9 cellular contexts compared by ENCODE assay signal in genomic region chr12:32051511-32052299, GRCh38. TPM values are rescaled to one million over a fixed set of nuclear protein-coding genes. Genes with fewer than 3 reads are reported as not detected.
DNase-seq lines count a peak whose midpoint lies in the region; ATAC-seq and TF ChIP-seq lines count a peak whose summit lies in the region.
"Had no signal": no experiment of that assay in that cellular context is flagged by ENCODE, and none has a peak within 500 bp of the region (broad histone marks: within the 10 kb centered on the region; RNA-seq: fewer than 3 reads in every experiment).

No MANE protein-coding gene starts in this region.

- no peak for TF ChIP-seq CTCF in lung (IDR thresholded peaks at IDR 0.05; ENCODE audit: control extremely low read depth, extremely low read depth)

- H3K36me3 ChIP-seq in adipocyte (ENCODE audit: control insufficient read depth, insufficient read depth, low read length, severe bottlenecking) (no peaks in the 10 kb centered on the region), lung (ENCODE audit: control insufficient read depth in 2 of 2, insufficient read depth in 2 of 2, low read length in 2 of 2) (no peaks in the 10 kb centered on the region)

- H3K4me1 ChIP-seq in adipocyte (ENCODE audit: control insufficient read depth, insufficient read depth, low read length) (peaks cover 4% of the 10 kb centered on the region), lung (ENCODE audit: control insufficient read depth in 2 of 2, insufficient read depth in 2 of 2, low read length in 2 of 2) (peaks cover 0 to 2% of the 10 kb centered on the region in 2 donors)

- no peak overlapping the region for H3K4me3 ChIP-seq in adipocyte (ENCODE audit: low read length)
- no peak overlapping the region for H3K4me3 ChIP-seq in lung

- peak; percentile 57 for DNase-seq in AG20443 (ENCODE audit: low spot score)
- DNase-seq in HT1080 (ENCODE audit: low read depth), result peak; percentile 95
- DNase-seq in adipocyte (ENCODE audit: low read depth), result peak; percentile 79
- no peak for DNase-seq in lung (ENCODE audit: low spot score)
- DNase-seq in SW480 (ENCODE audit: low spot score), result no peak
- DNase-seq in ureter (ENCODE audit: low spot score), result no peak
- no peak for DNase-seq in activated CD4-positive, alpha-beta T cell treated with anti-CD3 and anti-CD28 coated beads, Interleukin-2, amount 50 U/mL, for 4 hours
- DNase-seq: activated CD4-positive, alpha-beta T cell treated with anti-CD3 and anti-CD28 coated beads, Interleukin-2, amount 50 U/mL, for 1 hour had no signal

- H3K27me3 ChIP-seq in adipocyte (replicated peaks; ENCODE audit: control insufficient read depth, insufficient read depth, low read length) (no peaks in the 10 kb centered on the region), lung (ENCODE audit: control insufficient read depth, insufficient read depth) (no peaks in the 10 kb centered on the region)

- H3K9ac ChIP-seq in adipocyte (ENCODE audit: low read length), result no peak overlapping the region

- H3K9me3 ChIP-seq in adipocyte (ENCODE audit: control insufficient read depth, low read length) (no peaks in the 10 kb centered on the region), lung (ENCODE audit: control insufficient read depth in 2 of 2, insufficient read depth in 1 of 2, low read length in 1 of 2) (peaks cover 0 to 2% of the 10 kb centered on the region in 2 donors)

- H3K27ac ChIP-seq in lung (ENCODE audit: low read depth in 1 of 2, low read length in 1 of 2), result no peak overlapping the region

- ATAC-seq in lung (ENCODE audit: insufficient read depth, low FRiP score), result peak; percentile 84
- ATAC-seq in GM19463 (IDR thresholded peaks at IDR 0.05; ENCODE audit: unreplicated experiment), result no peak

- WGBS in lung, 2 donors, result 48 to 55% methylated on average over 7 of the region's 7 CpGs

RNA-seq across cellular contexts. Expression of gene BICD1, which starts 54.9 kb away (rescaled TPM):
- 19.3 and 19.5 TPM in 2 replicates for total RNA-seq in HT1080 (2014; rRNA removed; shearing (Covaris generic))
- polyA plus RNA-seq in HT1080 (2015; cell fraction: cytosol; rRNA removed), result 20.0 and 24.3 TPM in 2 replicates
- polyA plus RNA-seq in HT1080 (2015; cell fraction: nucleus; rRNA removed), result 27.3 and 29.0 TPM in 2 replicates
- total RNA-seq in lung (10 to 100 TPM; 18.9 to 22.9 TPM), ureter (32.9 TPM)
- 1 to 10 TPM; 6.1 to 6.8 TPM for polyA plus RNA-seq in lung

Comparison
In these comparisons a context has a peak if more than half of its experiments do, and no peak if none do; other contexts are left out.
1. DNase-seq: peak in AG20443 (single experiment), HT1080 (single experiment) and adipocyte (single experiment); none in lung (single experiment), SW480 (single experiment), ureter (single experiment) and activated CD4-positive, alpha-beta T cell treated with anti-CD3 and anti-CD28 coated beads, Interleukin-2, amount 50 U/mL, for 4 hours (0 of 2).